Comparison of ENCODE assay signal across 1 cellular context in the genomic region with DNA sequence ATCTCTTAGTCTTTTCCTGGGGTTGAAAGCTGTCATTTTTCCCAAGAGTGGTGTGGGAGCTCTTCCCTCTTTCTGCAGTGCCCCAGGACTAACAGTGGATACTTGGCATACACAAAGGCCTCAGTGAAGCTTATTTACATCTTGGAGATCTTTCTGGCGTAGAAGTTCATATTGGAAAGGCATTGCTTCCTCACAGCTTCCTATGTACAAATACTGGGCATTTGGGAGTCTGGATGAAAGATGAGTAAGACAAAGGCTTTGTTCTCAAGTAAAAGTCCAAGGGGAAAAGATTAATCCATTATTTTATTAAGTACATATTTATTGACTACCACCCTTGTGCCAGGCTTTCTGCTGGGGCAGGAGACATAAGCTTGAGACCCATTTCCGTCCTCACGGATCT.
TF ChIP-seq lines count a peak whose summit lies in the region.

No MANE protein-coding gene starts in this region.

TF ChIP-seq in endothelial cell of umbilical vein, 7 proteins besides CTCF, POLR2A, EP300 and RAD21:
- TF ChIP-seq POLR2AphosphoS5 (IDR thresholded peaks at IDR 0.05; ENCODE audit: insufficient read depth, low read depth, low read length) (no peak), JUN (IDR thresholded peaks at IDR 0.05; ENCODE audit: borderline replicate concordance, insufficient read depth, insufficient read length, low read depth) (no peak), MYC (IDR thresholded peaks at IDR 0.05; ENCODE audit: low read depth, low read length) (no peak), FOS (IDR thresholded peaks at IDR 0.05; ENCODE audit: borderline replicate concordance, insufficient read depth, low read length) (no peak), EZH2 (IDR thresholded peaks at IDR 0.05; ENCODE audit: borderline replicate concordance, low read depth, low read length, severe bottlenecking) (no peak), GATA2 (IDR thresholded peaks at IDR 0.05; ENCODE audit: insufficient read depth, insufficient read length, low read depth, low read length) (no peak)
- TF ChIP-seq, protein P1, sequence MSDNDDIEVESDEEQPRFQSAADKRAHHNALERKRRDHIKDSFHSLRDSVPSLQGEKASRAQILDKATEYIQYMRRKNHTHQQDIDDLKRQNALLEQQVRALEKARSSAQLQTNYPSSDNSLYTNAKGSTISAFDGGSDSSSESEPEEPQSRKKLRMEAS (IDR thresholded peaks at IDR 0.05; ENCODE audit: insufficient read depth, insufficient read length) = no peak
